21 cellular contexts compared by ENCODE assay signal in genomic region chr19:17541184-17541759, GRCh38.
"Had no signal": no experiment of that assay in that cellular context is flagged by ENCODE, and none has a peak within 500 bp of the region (broad histone marks: within the 10 kb centered on the region; RNA-seq: fewer than 3 reads in every experiment).

No MANE protein-coding gene starts in this region.

- DNase-seq: activated CD4-positive, alpha-beta T cell treated with anti-CD3 and anti-CD28 coated beads for 4 hours; activated CD8-positive, alpha-beta T cell treated with anti-CD3 and anti-CD28 coated beads for 36 hours; activated naive CD4-positive, alpha-beta T cell treated with anti-CD3 and anti-CD28 coated beads, Interleukin-2, amount 50 U/mL, for 16 hours; activated T-cell treated with anti-CD3 and anti-CD28 coated beads, Interleukin-2, amount 50 U/mL, for 24 hours; amniotic stem cell; caudate nucleus; effector memory CD8-positive, alpha-beta T cell; esophagus squamous epithelium; heart right ventricle; kidney glomerular epithelial cell; left ventricle myocardium superior; occipital lobe; stimulated activated CD4-positive, alpha-beta T cell treated with anti-CD3 and anti-CD28 coated beads, Interleukin-12 subunit alpha, Interleukin-12 subunit beta, amount 100 ng/mL, for 4 hours; stimulated activated CD4-positive, alpha-beta T cell treated with anti-CD3 and anti-CD28 coated beads, Interleukin-1b, Interleukin-23, amount 100 ng/mL, for 48 hours; stimulated activated naive CD8-positive, alpha-beta T cell treated with anti-CD3 and anti-CD28 coated beads, Interleukin-15, Interleukin-2, amounts not matched to agents 100 U/mL and 50 U/mL, for 24 hours; substantia nigra; tibial artery; uterus had no signal

- H3K27ac Mint-ChIP-seq: activated CD8-positive, alpha-beta T cell treated with anti-CD3 and anti-CD28 coated beads for 36 hours; activated T-cell treated with anti-CD3 and anti-CD28 coated beads, Interleukin-2, amount 50 U/mL, for 24 hours; effector memory CD8-positive, alpha-beta T cell; T-helper 2 cell treated with Interferon-gamma antibody and Interleukin-4, amounts not matched to agents 5 μg/mL and 100 μg/mL, for 36 hours had no signal

- H3K27me3 Mint-ChIP-seq: effector memory CD8-positive, alpha-beta T cell had no signal

- H3K4me3 Mint-ChIP-seq: activated CD8-positive, alpha-beta T cell treated with anti-CD3 and anti-CD28 coated beads for 36 hours; activated T-cell treated with anti-CD3 and anti-CD28 coated beads, Interleukin-2, amount 50 U/mL, for 24 hours had no signal

- H3K9me3 Mint-ChIP-seq: activated CD8-positive, alpha-beta T cell treated with anti-CD3 and anti-CD28 coated beads for 36 hours; activated T-cell treated with anti-CD3 and anti-CD28 coated beads, Interleukin-2, amount 50 U/mL, for 24 hours; effector memory CD8-positive, alpha-beta T cell; T-helper 2 cell treated with Interferon-gamma antibody and Interleukin-4, amounts not matched to agents 5 μg/mL and 100 μg/mL, for 36 hours had no signal

- H3K36me3 ChIP-seq: esophagus squamous epithelium, heart right ventricle, prostate gland, right atrium auricular region, tibial artery, uterus had no signal

- H3K9me3 ChIP-seq: esophagus squamous epithelium, prostate gland, right atrium auricular region, tibial artery, uterus had no signal

- H3K4me3 ChIP-seq: esophagus squamous epithelium, heart right ventricle, prostate gland, right atrium auricular region, tibial artery, uterus had no signal

- H3K27me3 ChIP-seq: esophagus squamous epithelium, right atrium auricular region, uterus had no signal

- H3K4me1 ChIP-seq: prostate gland had no signal

- H3K27ac ChIP-seq: esophagus squamous epithelium, heart right ventricle, prostate gland, right atrium auricular region, tibial artery, uterus had no signal

- ATAC-seq: activated CD8-positive, alpha-beta T cell treated with anti-CD3 and anti-CD28 coated beads for 36 hours; effector memory CD8-positive, alpha-beta T cell; heart right ventricle; left ventricle myocardium superior; stimulated activated naive CD8-positive, alpha-beta T cell treated with anti-CD3 and anti-CD28 coated beads, Interleukin-15, Interleukin-2, amounts not matched to agents 100 U/mL and 50 U/mL, for 24 hours had no signal
